2 cellular contexts compared by ENCODE assay signal in the genomic region with DNA sequence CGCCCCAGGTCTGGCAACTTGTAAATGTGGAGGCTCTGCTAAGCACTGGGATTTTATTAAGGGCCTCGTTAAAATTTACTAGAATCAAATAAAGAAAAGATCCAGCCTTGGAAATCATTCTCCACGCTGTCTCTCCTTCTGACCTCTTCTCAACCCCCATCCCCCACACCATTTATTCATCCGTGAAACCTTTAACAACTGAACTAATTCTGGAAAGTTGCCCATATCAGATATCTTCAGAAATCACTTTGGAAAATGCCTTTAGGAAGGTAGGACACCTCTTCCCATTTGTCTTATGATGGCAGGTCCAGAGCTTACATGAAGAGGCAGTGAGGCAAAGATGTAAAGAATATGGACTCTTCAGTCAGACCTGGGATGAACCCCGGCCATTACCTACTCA.
TF ChIP-seq lines count a peak whose summit lies in the region.

No MANE protein-coding gene starts in this region.

TF ChIP-seq in GM23338, 12 proteins besides CTCF, POLR2A, EP300 and RAD21 (continued from another document):
- TF ChIP-seq ZNF331 (CRISPR knock-in tag; IDR thresholded peaks at IDR 0.05; ENCODE audit: low read depth), result no peak
- TF ChIP-seq JUNB (IDR thresholded peaks at IDR 0.05; ENCODE audit: unreplicated experiment), result no peak

TF ChIP-seq in H1, 55 proteins besides CTCF, POLR2A, EP300 and RAD21 (continued from another document):
- TF ChIP-seq FOSL1 (IDR thresholded peaks at IDR 0.05; ENCODE audit: insufficient read depth, low read depth, low read length), result no peak
- TF ChIP-seq POLR2AphosphoS5 (IDR thresholded peaks at IDR 0.05; ENCODE audit: low read depth, low read length), result no peak
